Comparison of ENCODE assay signal across 8 cellular contexts in genomic region chr4:122827258-122827887, GRCh38. TPM values are rescaled to one million over a fixed set of nuclear protein-coding genes. Genes with fewer than 3 reads are reported as not detected.
DNase-seq lines count a peak whose midpoint lies in the region; ATAC-seq and TF ChIP-seq lines count a peak whose summit lies in the region.

No MANE protein-coding gene starts in this region.

- peaks cover 19% of the 10 kb centered on the region for H3K4me1 Mint-ChIP-seq in central memory CD8-positive, alpha-beta T cell

- peaks cover 3% of the 10 kb centered on the region for H3K36me3 Mint-ChIP-seq in central memory CD8-positive, alpha-beta T cell (ENCODE audit: insufficient read depth)

- H3K27me3 ChIP-seq in kidney epithelial cell (ENCODE audit: control insufficient read depth, insufficient read depth, low read length) = no peaks in the 10 kb centered on the region

- peak overlapping the region; percentile 78 for H3K4me3 Mint-ChIP-seq in central memory CD8-positive, alpha-beta T cell

- no peak overlapping the region for H3K27ac Mint-ChIP-seq in central memory CD8-positive, alpha-beta T cell (ENCODE audit: low read depth)

- H3K36me3 ChIP-seq in kidney epithelial cell (ENCODE audit: control insufficient read depth, insufficient read depth, low read length) = no peaks in the 10 kb centered on the region

- peak; percentile 48 for ATAC-seq in HG03159 (IDR thresholded peaks at IDR 0.05; ENCODE audit: unreplicated experiment)
- ATAC-seq in central memory CD8-positive, alpha-beta T cell (replicated peaks; ENCODE audit: extremely low read depth, poor library complexity, severe bottlenecking) = peak; percentile 25

- H3K9me3 Mint-ChIP-seq in central memory CD8-positive, alpha-beta T cell = no peaks in the 10 kb centered on the region

- peak; percentile 42 for TF ChIP-seq CTCF in kidney epithelial cell (IDR thresholded peaks at IDR 0.05; ENCODE audit: insufficient read depth, low read length, poor library complexity, severe bottlenecking)

- peaks cover 86% of the 10 kb centered on the region for H3K27me3 Mint-ChIP-seq in central memory CD8-positive, alpha-beta T cell

- DNase-seq in D341Med (ENCODE audit: low spot score) (peak; percentile 81), GM19238 (ENCODE audit: insufficient read length, low spot score) (peak; percentile 62), SK-N-DZ (ENCODE audit: low spot score) (peak; percentile 32), kidney epithelial cell (ENCODE audit: low read depth) (no peak), middle frontal gyrus (ENCODE audit: extremely low spot score, low spot score) (no peak)
- DNase-seq in central memory CD8-positive, alpha-beta T cell (ENCODE audit: low spot score in 2 of 2) = peak in 1 of 2 donors; percentile 16
- peak; percentile 12 to 18 for DNase-seq in stimulated activated CD4-positive, alpha-beta T cell treated with anti-CD3 and anti-CD28 coated beads, Interleukin-2, amount 100 ng/mL, for 48 hours

- peak overlapping the region; percentile 80 for H3K4me3 ChIP-seq in kidney epithelial cell (ENCODE audit: low read depth, low read length)

RNA-seq across cellular contexts. Expression of gene FGF2, which starts 0.7 kb away (rescaled TPM):
- 4.9 and 5.4 TPM in 2 replicates for polyA plus RNA-seq in SK-N-DZ (2014; cell fraction: cytosol; rRNA removed)
- polyA plus RNA-seq in SK-N-DZ (2014; cell fraction: nucleus; rRNA removed) = 3.4 and 4.7 TPM in 2 replicates
- 29.1 and 29.4 TPM in 2 replicates for total RNA-seq in kidney epithelial cell

Comparison
In these comparisons a context has a peak if more than half of its experiments do, and no peak if none do; other contexts are left out.
1. DNase-seq: peak in D341Med (single experiment), GM19238 (single experiment), SK-N-DZ (single experiment) and stimulated activated CD4-positive, alpha-beta T cell treated with anti-CD3 and anti-CD28 coated beads, Interleukin-2, amount 100 ng/mL, for 48 hours (2 of 2); none in kidney epithelial cell (single experiment) and middle frontal gyrus (single experiment).